ENCODE assay signal across 24 cellular contexts in the genomic region with DNA sequence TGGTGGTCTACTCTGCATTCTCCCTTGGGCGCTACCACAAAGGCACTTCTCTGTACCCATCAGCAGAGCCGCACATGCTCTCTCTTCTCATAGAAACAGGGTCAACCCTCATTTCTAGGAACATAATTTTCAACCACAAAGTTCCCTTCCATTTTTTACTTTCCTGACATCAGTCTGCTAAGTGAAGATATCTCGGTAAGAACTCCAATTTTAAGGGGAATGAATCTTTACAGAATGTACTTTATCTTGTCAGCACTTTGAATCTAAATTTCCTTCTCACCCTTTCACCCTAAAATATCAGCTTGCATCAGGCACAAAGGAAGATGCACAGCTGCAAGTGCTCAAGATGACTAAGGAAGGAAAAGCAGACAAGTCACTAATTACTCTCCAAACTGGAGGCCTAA.
DNase-seq lines count a peak whose midpoint lies in the region; ATAC-seq and TF ChIP-seq lines count a peak whose summit lies in the region.
"Had no signal": no experiment of that assay in that cellular context is flagged by ENCODE, and none has a peak within 500 bp of the region (broad histone marks: within the 10 kb centered on the region; RNA-seq: fewer than 3 reads in every experiment).

No MANE protein-coding gene starts in this region.

- H3K4me1 ChIP-seq in adipocyte (ENCODE audit: control insufficient read depth, insufficient read depth, low read length) (peaks cover 7% of the 10 kb centered on the region), hepatocyte (ENCODE audit: insufficient read depth) (no peaks in the 10 kb centered on the region), lower lobe of right lung (no peaks in the 10 kb centered on the region)
- H3K4me1 ChIP-seq: gastrocnemius medialis, right lobe of liver, thyroid gland had no signal

- H3K27me3 ChIP-seq in adipocyte (replicated peaks; ENCODE audit: control insufficient read depth, insufficient read depth, low read length) (no peaks in the 10 kb centered on the region), hepatocyte (no peaks in the 10 kb centered on the region), lower lobe of right lung (ENCODE audit: low read depth) (no peaks in the 10 kb centered on the region)
- H3K27me3 ChIP-seq: gastrocnemius medialis, right lobe of liver, thyroid gland had no signal

- H3K4me2 ChIP-seq in hepatocyte, result no peak overlapping the region

- H3K79me2 ChIP-seq in hepatocyte, result no peaks in the 10 kb centered on the region

- WGBS in hepatocyte (ENCODE audit: low lambda C conversion rate, missing lambda C conversion rate), result 88% methylated on average over 3 of the region's 3 CpGs

- H3K9me3 ChIP-seq in adipocyte (ENCODE audit: control insufficient read depth, low read length) (no peaks in the 10 kb centered on the region), hepatocyte (ENCODE audit: low read depth) (no peaks in the 10 kb centered on the region), lower lobe of right lung (no peaks in the 10 kb centered on the region)
- H3K9me3 ChIP-seq: gastrocnemius medialis, right lobe of liver, thyroid gland had no signal

- no peaks in the 10 kb centered on the region for H4K20me1 ChIP-seq in hepatocyte (ENCODE audit: insufficient read depth, poor library complexity, severe bottlenecking)

- TF ChIP-seq CTCF in AG10803 (conservative IDR thresholded peaks at IDR 0.05; ENCODE audit: low read length) (no peak), hepatocyte (IDR thresholded peaks at IDR 0.05; ENCODE audit: poor library complexity) (no peak), lower lobe of right lung (IDR thresholded peaks at IDR 0.05) (no peak)

- no peak for ATAC-seq in lower lobe of right lung
- ATAC-seq in GM21423 (IDR thresholded peaks at IDR 0.05; ENCODE audit: unreplicated experiment), result no peak
- ATAC-seq in HG02798 (IDR thresholded peaks at IDR 0.05; ENCODE audit: poor library complexity, unreplicated experiment), result no peak
- ATAC-seq: activated T-helper 17 cell treated with anti-CD3 and anti-CD28 coated beads, Interleukin-2, amount 50 U/mL, for 72 hours; gastrocnemius medialis; left ventricle myocardium superior; right lobe of liver; stimulated activated naive CD8-positive, alpha-beta T cell treated with anti-CD3 and anti-CD28 coated beads, Interleukin-15, amount 100 ng/mL, for 72 hours; WTC11 had no signal

- H3K9ac ChIP-seq in adipocyte (ENCODE audit: low read length), result no peak overlapping the region

- DNase-seq in AG10803 (ENCODE audit: low read depth), result peak; percentile 71
- peak; percentile 63 for DNase-seq in HCEC 1CT
- peak; percentile 41 for DNase-seq in adipocyte (ENCODE audit: low read depth)
- DNase-seq in hepatocyte (ENCODE audit: low spot score), result no peak
- no peak for DNase-seq in COLO829 (ENCODE audit: low spot score)
- DNase-seq in lower lobe of right lung, result no peak
- DNase-seq: activated CD4-positive, alpha-beta T cell treated with anti-CD3 and anti-CD28 coated beads, Interleukin-2, amount 50 U/mL, for 48 hours; activated CD8-positive, alpha-beta memory T cell treated with anti-CD3 and anti-CD28 coated beads, Interleukin-2, amount 50 U/mL, for 4 hours; gastrocnemius medialis; hypothalamus; left ventricle myocardium superior; midbrain; NCI-H146; NCI-H526; right lobe of liver; RPMI8226; stimulated activated naive CD8-positive, alpha-beta T cell treated with anti-CD3 and anti-CD28 coated beads, Interleukin-15, amount 100 ng/mL, for 72 hours; thyroid gland had no signal

- intact Hi-C loops in lower lobe of right lung (cut with DNase I), result no loop called here

- H2AFZ ChIP-seq in hepatocyte, result no peak overlapping the region

- no peak overlapping the region for H3K4me3 ChIP-seq in AG10803 (ENCODE audit: low read length)
- no peak overlapping the region for H3K4me3 ChIP-seq in adipocyte (ENCODE audit: low read length)
- no peak overlapping the region for H3K4me3 ChIP-seq in hepatocyte
- H3K4me3 ChIP-seq in lower lobe of right lung, result no peak overlapping the region
- H3K4me3 ChIP-seq: gastrocnemius medialis, right lobe of liver, thyroid gland had no signal

- H3K27ac ChIP-seq in hepatocyte (peak overlapping the region; percentile 42), lower lobe of right lung (no peak overlapping the region)
- H3K27ac ChIP-seq: C4-2B, epithelial cell of prostate, gastrocnemius medialis, right lobe of liver, thyroid gland had no signal

- no peaks in the 10 kb centered on the region for H3K9me2 ChIP-seq in hepatocyte (replicated peaks; ENCODE audit: insufficient read depth)

- H3K36me3 ChIP-seq in adipocyte (ENCODE audit: control insufficient read depth, insufficient read depth, low read length, severe bottlenecking), result no peaks in the 10 kb centered on the region
- H3K36me3 ChIP-seq in hepatocyte (replicated peaks; ENCODE audit: insufficient read depth, low read depth), result no peaks in the 10 kb centered on the region
- no peaks in the 10 kb centered on the region for H3K36me3 ChIP-seq in lower lobe of right lung
- H3K36me3 ChIP-seq: gastrocnemius medialis, right lobe of liver, thyroid gland had no signal

Comparison
In these comparisons a context has a peak if more than half of its experiments do, and no peak if none do; other contexts are left out.
1. DNase-seq: peak in AG10803 (single experiment), HCEC 1CT (single experiment) and adipocyte (single experiment); none in hepatocyte (single experiment), COLO829 (single experiment) and lower lobe of right lung (single experiment).